ENCODE assay signal across 2 cellular contexts in the genomic region with DNA sequence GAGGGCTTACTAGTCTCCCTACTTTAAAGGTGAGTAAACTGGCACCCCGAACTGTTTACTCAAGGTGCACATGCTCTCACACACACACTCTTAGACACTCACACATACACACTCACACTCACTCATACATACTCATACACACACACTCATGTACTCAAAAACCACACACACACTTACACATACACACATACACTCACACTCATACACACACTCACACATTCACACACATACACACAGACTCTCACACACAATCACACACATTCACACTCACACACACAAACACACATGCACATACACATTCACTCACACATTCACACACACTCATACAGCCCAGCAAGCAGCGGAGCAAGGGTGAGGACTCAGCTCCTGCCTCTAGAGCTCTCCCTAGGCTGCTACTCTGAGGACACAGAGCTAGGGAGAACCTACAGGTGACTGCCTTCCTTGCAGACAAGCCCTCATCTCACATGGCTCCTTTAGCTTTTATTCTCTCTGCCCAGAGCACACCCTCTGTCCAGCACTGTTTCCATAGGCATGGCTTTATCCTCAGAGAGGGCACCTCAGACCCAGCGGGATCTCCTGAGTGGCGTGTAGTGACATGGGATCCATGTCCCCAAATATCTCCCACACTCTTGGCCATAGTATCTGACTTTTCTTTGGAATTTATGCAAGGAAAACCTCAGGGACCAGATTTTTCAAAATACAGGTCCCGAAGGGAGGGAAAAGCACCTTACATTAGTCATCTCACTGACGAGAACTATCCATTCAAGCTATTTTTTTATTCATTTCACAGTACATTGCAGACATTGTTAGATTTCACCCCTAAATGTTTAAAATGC.
TF ChIP-seq lines count a peak whose summit lies in the region.

No MANE protein-coding gene starts in this region.

TF ChIP-seq in GM23338, 12 proteins besides CTCF, POLR2A, EP300 and RAD21 (continues in another document):
- TF ChIP-seq ZNF331 (CRISPR knock-in tag; IDR thresholded peaks at IDR 0.05; ENCODE audit: low read depth): no peak
- TF ChIP-seq EZH2 (IDR thresholded peaks at IDR 0.05; ENCODE audit: low read depth, unreplicated experiment): no peak
- TF ChIP-seq, protein P1, sequence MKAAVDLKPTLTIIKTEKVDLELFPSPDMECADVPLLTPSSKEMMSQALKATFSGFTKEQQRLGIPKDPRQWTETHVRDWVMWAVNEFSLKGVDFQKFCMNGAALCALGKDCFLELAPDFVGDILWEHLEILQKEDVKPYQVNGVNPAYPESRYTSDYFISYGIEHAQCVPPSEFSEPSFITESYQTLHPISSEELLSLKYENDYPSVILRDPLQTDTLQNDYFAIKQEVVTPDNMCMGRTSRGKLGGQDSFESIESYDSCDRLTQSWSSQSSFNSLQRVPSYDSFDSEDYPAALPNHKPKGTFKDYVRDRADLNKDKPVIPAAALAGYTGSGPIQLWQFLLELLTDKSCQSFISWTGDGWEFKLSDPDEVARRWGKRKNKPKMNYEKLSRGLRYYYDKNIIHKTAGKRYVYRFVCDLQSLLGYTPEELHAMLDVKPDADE (IDR thresholded peaks at IDR 0.05): no peak
- TF ChIP-seq, protein P2, sequence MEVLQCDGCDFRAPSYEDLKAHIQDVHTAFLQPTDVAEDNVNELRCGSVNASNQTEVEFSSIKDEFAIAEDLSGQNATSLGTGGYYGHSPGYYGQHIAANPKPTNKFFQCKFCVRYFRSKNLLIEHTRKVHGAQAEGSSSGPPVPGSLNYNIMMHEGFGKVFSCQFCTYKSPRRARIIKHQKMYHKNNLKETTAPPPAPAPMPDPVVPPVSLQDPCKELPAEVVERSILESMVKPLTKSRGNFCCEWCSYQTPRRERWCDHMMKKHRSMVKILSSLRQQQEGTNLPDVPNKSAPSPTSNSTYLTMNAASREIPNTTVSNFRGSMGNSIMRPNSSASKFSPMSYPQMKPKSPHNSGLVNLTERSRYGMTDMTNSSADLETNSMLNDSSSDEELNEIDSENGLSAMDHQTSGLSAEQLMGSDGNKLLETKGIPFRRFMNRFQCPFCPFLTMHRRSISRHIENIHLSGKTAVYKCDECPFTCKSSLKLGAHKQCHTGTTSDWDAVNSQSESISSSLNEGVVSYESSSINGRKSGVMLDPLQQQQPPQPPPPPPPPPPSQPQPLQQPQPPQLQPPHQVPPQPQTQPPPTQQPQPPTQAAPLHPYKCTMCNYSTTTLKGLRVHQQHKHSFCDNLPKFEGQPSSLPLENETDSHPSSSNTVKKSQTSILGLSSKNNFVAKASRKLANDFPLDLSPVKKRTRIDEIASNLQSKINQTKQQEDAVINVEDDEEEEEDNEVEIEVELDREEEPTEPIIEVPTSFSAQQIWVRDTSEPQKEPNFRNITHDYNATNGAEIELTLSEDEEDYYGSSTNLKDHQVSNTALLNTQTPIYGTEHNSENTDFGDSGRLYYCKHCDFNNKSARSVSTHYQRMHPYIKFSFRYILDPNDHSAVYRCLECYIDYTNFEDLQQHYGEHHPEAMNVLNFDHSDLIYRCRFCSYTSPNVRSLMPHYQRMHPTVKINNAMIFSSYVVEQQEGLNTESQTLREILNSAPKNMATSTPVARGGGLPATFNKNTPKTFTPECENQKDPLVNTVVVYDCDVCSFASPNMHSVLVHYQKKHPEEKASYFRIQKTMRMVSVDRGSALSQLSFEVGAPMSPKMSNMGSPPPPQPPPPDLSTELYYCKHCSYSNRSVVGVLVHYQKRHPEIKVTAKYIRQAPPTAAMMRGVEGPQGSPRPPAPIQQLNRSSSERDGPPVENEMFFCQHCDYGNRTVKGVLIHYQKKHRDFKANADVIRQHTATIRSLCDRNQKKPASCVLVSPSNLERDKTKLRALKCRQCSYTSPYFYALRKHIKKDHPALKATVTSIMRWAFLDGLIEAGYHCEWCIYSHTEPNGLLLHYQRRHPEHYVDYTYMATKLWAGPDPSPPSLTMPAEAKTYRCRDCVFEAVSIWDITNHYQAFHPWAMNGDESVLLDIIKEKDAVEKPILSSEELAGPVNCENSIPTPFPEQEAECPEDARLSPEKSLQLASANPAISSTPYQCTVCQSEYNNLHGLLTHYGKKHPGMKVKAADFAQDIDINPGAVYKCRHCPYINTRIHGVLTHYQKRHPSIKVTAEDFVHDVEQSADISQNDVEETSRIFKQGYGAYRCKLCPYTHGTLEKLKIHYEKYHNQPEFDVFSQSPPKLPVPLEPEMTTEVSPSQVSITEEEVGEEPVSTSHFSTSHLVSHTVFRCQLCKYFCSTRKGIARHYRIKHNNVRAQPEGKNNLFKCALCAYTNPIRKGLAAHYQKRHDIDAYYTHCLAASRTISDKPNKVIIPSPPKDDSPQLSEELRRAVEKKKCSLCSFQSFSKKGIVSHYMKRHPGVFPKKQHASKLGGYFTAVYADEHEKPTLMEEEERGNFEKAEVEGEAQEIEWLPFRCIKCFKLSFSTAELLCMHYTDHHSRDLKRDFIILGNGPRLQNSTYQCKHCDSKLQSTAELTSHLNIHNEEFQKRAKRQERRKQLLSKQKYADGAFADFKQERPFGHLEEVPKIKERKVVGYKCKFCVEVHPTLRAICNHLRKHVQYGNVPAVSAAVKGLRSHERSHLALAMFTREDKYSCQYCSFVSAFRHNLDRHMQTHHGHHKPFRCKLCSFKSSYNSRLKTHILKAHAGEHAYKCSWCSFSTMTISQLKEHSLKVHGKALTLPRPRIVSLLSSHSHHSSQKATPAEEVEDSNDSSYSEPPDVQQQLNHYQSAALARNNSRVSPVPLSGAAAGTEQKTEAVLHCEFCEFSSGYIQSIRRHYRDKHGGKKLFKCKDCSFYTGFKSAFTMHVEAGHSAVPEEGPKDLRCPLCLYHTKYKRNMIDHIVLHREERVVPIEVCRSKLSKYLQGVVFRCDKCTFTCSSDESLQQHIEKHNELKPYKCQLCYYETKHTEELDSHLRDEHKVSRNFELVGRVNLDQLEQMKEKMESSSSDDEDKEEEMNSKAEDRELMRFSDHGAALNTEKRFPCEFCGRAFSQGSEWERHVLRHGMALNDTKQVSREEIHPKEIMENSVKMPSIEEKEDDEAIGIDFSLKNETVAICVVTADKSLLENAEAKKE (CRISPR knock-in tag; IDR thresholded peaks at IDR 0.05): no peak
- no peak for TF ChIP-seq EZH2phosphoT487 (IDR thresholded peaks at IDR 0.05; ENCODE audit: unreplicated experiment)
- no peak for TF ChIP-seq JUNB (IDR thresholded peaks at IDR 0.05; ENCODE audit: unreplicated experiment)
- TF ChIP-seq, protein P3, sequence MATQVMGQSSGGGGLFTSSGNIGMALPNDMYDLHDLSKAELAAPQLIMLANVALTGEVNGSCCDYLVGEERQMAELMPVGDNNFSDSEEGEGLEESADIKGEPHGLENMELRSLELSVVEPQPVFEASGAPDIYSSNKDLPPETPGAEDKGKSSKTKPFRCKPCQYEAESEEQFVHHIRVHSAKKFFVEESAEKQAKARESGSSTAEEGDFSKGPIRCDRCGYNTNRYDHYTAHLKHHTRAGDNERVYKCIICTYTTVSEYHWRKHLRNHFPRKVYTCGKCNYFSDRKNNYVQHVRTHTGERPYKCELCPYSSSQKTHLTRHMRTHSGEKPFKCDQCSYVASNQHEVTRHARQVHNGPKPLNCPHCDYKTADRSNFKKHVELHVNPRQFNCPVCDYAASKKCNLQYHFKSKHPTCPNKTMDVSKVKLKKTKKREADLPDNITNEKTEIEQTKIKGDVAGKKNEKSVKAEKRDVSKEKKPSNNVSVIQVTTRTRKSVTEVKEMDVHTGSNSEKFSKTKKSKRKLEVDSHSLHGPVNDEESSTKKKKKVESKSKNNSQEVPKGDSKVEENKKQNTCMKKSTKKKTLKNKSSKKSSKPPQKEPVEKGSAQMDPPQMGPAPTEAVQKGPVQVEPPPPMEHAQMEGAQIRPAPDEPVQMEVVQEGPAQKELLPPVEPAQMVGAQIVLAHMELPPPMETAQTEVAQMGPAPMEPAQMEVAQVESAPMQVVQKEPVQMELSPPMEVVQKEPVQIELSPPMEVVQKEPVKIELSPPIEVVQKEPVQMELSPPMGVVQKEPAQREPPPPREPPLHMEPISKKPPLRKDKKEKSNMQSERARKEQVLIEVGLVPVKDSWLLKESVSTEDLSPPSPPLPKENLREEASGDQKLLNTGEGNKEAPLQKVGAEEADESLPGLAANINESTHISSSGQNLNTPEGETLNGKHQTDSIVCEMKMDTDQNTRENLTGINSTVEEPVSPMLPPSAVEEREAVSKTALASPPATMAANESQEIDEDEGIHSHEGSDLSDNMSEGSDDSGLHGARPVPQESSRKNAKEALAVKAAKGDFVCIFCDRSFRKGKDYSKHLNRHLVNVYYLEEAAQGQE (IDR thresholded peaks at IDR 0.05; ENCODE audit: unreplicated experiment): no peak

TF ChIP-seq in H1, 55 proteins besides CTCF, POLR2A, EP300 and RAD21:
- no peak for TF ChIP-seq RBBP5 (IDR thresholded peaks at IDR 0.05; ENCODE audit: borderline replicate concordance, low read depth, low read length)
- no peak for TF ChIP-seq JUND (IDR thresholded peaks at IDR 0.05; ENCODE audit: low read length)
- TF ChIP-seq TCF12 (IDR thresholded peaks at IDR 0.05; ENCODE audit: low read depth, low read length): no peak
- no peak for TF ChIP-seq CHD1 (IDR thresholded peaks at IDR 0.05; ENCODE audit: low read depth, low read length)
- no peak for TF ChIP-seq SUZ12 (IDR thresholded peaks at IDR 0.05; ENCODE audit: low read length)
- no peak for TF ChIP-seq CREB1 (IDR thresholded peaks at IDR 0.05)
- TF ChIP-seq RNF2 (IDR thresholded peaks at IDR 0.05; ENCODE audit: borderline replicate concordance, low read depth, low read length, missing control alignments, poor library complexity, severe bottlenecking): no peak
- TF ChIP-seq SAP30 (IDR thresholded peaks at IDR 0.05; ENCODE audit: insufficient read depth, insufficient replicate concordance, low read length): no peak
- TF ChIP-seq, protein P4, sequence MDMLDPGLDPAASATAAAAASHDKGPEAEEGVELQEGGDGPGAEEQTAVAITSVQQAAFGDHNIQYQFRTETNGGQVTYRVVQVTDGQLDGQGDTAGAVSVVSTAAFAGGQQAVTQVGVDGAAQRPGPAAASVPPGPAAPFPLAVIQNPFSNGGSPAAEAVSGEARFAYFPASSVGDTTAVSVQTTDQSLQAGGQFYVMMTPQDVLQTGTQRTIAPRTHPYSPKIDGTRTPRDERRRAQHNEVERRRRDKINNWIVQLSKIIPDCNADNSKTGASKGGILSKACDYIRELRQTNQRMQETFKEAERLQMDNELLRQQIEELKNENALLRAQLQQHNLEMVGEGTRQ (IDR thresholded peaks at IDR 0.05; ENCODE audit: low read length): no peak
- no peak for TF ChIP-seq SIRT6 (IDR thresholded peaks at IDR 0.05; ENCODE audit: low read length)
- TF ChIP-seq EZH2 (IDR thresholded peaks at IDR 0.05; ENCODE audit: low read depth, low read length, severe bottlenecking): no peak
- no peak for TF ChIP-seq BACH1 (IDR thresholded peaks at IDR 0.05; ENCODE audit: low read length)
- TF ChIP-seq POLR2AphosphoS5 (IDR thresholded peaks at IDR 0.05; ENCODE audit: low read depth, low read length): no peak
- no peak for TF ChIP-seq SP1 (IDR thresholded peaks at IDR 0.05; ENCODE audit: low read depth, low read length)
- no peak for TF ChIP-seq FOSL1 (IDR thresholded peaks at IDR 0.05; ENCODE audit: insufficient read depth, low read depth, low read length)
- TF ChIP-seq HDAC6 (IDR thresholded peaks at IDR 0.05; ENCODE audit: low read depth, low read length): no peak
- no peak for TF ChIP-seq KDM5A (IDR thresholded peaks at IDR 0.05; ENCODE audit: low read length)
